In the genomic region with DNA sequence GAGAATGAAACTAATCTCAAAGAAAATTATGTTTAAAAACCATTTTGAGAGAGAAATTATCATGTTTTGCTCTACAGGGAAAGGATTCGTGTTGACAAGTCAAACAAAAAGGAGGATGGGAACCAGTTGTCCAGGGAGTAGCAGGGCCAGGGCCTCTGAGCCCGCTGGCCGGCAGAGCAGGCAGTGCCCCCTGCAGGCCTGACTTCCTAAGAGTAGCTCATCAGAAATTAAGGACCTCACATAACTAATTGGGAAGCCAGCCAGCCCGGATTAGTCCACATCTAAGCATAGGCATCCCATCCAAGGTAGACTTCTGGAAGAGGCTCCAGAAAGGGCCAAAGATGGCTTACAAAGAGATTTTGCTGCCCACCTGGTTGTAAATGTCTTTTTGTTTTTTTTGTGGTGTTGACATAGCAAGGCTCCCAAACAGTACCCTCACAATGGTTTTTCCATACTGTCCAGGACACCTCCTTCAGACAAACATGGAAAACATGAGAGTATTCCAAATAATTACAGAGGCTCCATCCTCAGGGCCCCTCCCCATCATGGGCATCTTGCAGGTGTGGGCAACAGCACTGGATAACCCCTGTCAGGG, we compare ENCODE assay signal across 9 cellular contexts.
DNase-seq lines count a peak whose midpoint lies in the region; ATAC-seq and TF ChIP-seq lines count a peak whose summit lies in the region.
"Had no signal": no experiment of that assay in that cellular context is flagged by ENCODE, and none has a peak within 500 bp of the region (broad histone marks: within the 10 kb centered on the region; RNA-seq: fewer than 3 reads in every experiment).

No MANE protein-coding gene starts in this region.

- no peaks in the 10 kb centered on the region for H3K36me3 Mint-ChIP-seq in activated T-helper 1 cell treated with anti-CD3 and anti-CD28 coated beads, Interleukin-12 subunit alpha, Interleukin-12 subunit beta, Interleukin-2, Interleukin-4 antibody, amounts not matched to agents 30 ng/mL and 10 ng/mL and 1 ng/mL, durations not matched to agents 14 hours and 24 hours and 36 hours (ENCODE audit: low read depth)
- H3K36me3 Mint-ChIP-seq in activated CD4-positive, alpha-beta memory T cell treated with anti-CD3 and anti-CD28 coated beads, Interleukin-2, amount 10 ng/mL, durations not matched to agents 7 days and 5 days (ENCODE audit: low read depth): no peaks in the 10 kb centered on the region
- no peaks in the 10 kb centered on the region for H3K36me3 Mint-ChIP-seq in nephron (ENCODE audit: low read depth)
- H3K36me3 Mint-ChIP-seq: activated naive CD4-positive, alpha-beta T cell treated with anti-CD3 and anti-CD28 coated beads, Interleukin-2, amount 50 U/mL, for 72 hours had no signal

- CTCF ChIA-PET in activated CD4-positive, alpha-beta memory T cell treated with anti-CD3 and anti-CD28 coated beads, Interleukin-2, amount 10 ng/mL, durations not matched to agents 7 days and 5 days (lab: Charles Lee): interaction anchor here (0.6 to 1.9 kb wide), 6 partner anchors 17 to 809 kb away, joined by 3 to 7 read pairs (median 3); no protein-coding TSS in a partner anchor

- peaks cover 10% of the 10 kb centered on the region for H3K27me3 Mint-ChIP-seq in activated T-helper 1 cell treated with anti-CD3 and anti-CD28 coated beads, Interleukin-12 subunit alpha, Interleukin-12 subunit beta, Interleukin-2, Interleukin-4 antibody, amounts not matched to agents 30 ng/mL and 10 ng/mL and 1 ng/mL, durations not matched to agents 14 hours and 24 hours and 36 hours (ENCODE audit: insufficient read depth)
- H3K27me3 Mint-ChIP-seq in activated CD4-positive, alpha-beta memory T cell treated with anti-CD3 and anti-CD28 coated beads, Interleukin-2, amount 10 ng/mL, durations not matched to agents 7 days and 5 days: no peaks in the 10 kb centered on the region
- H3K27me3 Mint-ChIP-seq in nephron (ENCODE audit: low read depth): no peaks in the 10 kb centered on the region

- TF ChIP-seq CTCF in nephron (IDR thresholded peaks at IDR 0.05; ENCODE audit: unreplicated experiment in 3 of 3): peak; percentile 17 to 58 (median 39)

- H3K4me3 Mint-ChIP-seq in activated T-helper 1 cell treated with anti-CD3 and anti-CD28 coated beads, Interleukin-12 subunit alpha, Interleukin-12 subunit beta, Interleukin-2, Interleukin-4 antibody, amounts not matched to agents 30 ng/mL and 10 ng/mL and 1 ng/mL, durations not matched to agents 14 hours and 24 hours and 36 hours: no peak overlapping the region
- H3K4me3 Mint-ChIP-seq in activated CD4-positive, alpha-beta memory T cell treated with anti-CD3 and anti-CD28 coated beads, Interleukin-2, amount 10 ng/mL, durations not matched to agents 7 days and 5 days: no peak overlapping the region
- H3K4me3 Mint-ChIP-seq in nephron: no peak overlapping the region

- no peaks in the 10 kb centered on the region for H3K9me3 Mint-ChIP-seq in activated T-helper 1 cell treated with anti-CD3 and anti-CD28 coated beads, Interleukin-12 subunit alpha, Interleukin-12 subunit beta, Interleukin-2, Interleukin-4 antibody, amounts not matched to agents 30 ng/mL and 10 ng/mL and 1 ng/mL, durations not matched to agents 14 hours and 24 hours and 36 hours
- no peaks in the 10 kb centered on the region for H3K9me3 Mint-ChIP-seq in activated CD4-positive, alpha-beta memory T cell treated with anti-CD3 and anti-CD28 coated beads, Interleukin-2, amount 10 ng/mL, durations not matched to agents 7 days and 5 days
- H3K9me3 Mint-ChIP-seq in nephron: peaks cover 6% of the 10 kb centered on the region
- H3K9me3 Mint-ChIP-seq: activated naive CD4-positive, alpha-beta T cell treated with anti-CD3 and anti-CD28 coated beads, Interleukin-2, amount 50 U/mL, for 72 hours had no signal

- no peak overlapping the region for H3K27ac Mint-ChIP-seq in activated T-helper 1 cell treated with anti-CD3 and anti-CD28 coated beads, Interleukin-12 subunit alpha, Interleukin-12 subunit beta, Interleukin-2, Interleukin-4 antibody, amounts not matched to agents 30 ng/mL and 10 ng/mL and 1 ng/mL, durations not matched to agents 14 hours and 24 hours and 36 hours
- no peak overlapping the region for H3K27ac Mint-ChIP-seq in activated CD4-positive, alpha-beta memory T cell treated with anti-CD3 and anti-CD28 coated beads, Interleukin-2, amount 10 ng/mL, durations not matched to agents 7 days and 5 days
- H3K27ac Mint-ChIP-seq in nephron: peak overlapping the region in 1 of 3 experiments; percentile 19
- H3K27ac Mint-ChIP-seq: activated naive CD4-positive, alpha-beta T cell treated with anti-CD3 and anti-CD28 coated beads, Interleukin-2, amount 50 U/mL, for 72 hours had no signal

- POLR2A ChIA-PET in activated CD4-positive, alpha-beta memory T cell treated with anti-CD3 and anti-CD28 coated beads, Interleukin-2, amount 10 ng/mL, durations not matched to agents 7 days and 5 days (lab: Charles Lee): no interaction called here

- ATAC-seq in HG03457 (IDR thresholded peaks at IDR 0.05; ENCODE audit: unreplicated experiment): no peak

- intact Hi-C loops in activated T-helper 1 cell treated with anti-CD3 and anti-CD28 coated beads, Interleukin-12 subunit alpha, Interleukin-12 subunit beta, Interleukin-2, Interleukin-4 antibody, amounts not matched to agents 30 ng/mL and 10 ng/mL and 1 ng/mL, durations not matched to agents 14 hours and 24 hours and 36 hours (cut with micrococcal nuclease): loop anchor here (1.0 kb wide), 1 partner anchor 595 kb away; no protein-coding TSS in a partner anchor

- DNase-seq in activated T-helper 1 cell treated with Interleukin-2 at 50 U/mL for 16 hours (ENCODE audit: low read depth): peak; percentile 2
- DNase-seq in activated T-helper 1 cell treated with anti-CD3 and anti-CD28 coated beads, Interleukin-12 subunit alpha, Interleukin-12 subunit beta, Interleukin-2, Interleukin-4 antibody, amounts not matched to agents 30 ng/mL and 10 ng/mL and 1 ng/mL, durations not matched to agents 14 hours and 24 hours and 36 hours (ENCODE audit: low spot score): no peak
- peak; percentile 0 for DNase-seq in NCI-H146 treated with DMSO at 0.1 percent for 48 hours (lab: John Stamatoyannopoulos, UW; ENCODE audit: unreplicated experiment)
- DNase-seq in activated CD4-positive, alpha-beta memory T cell treated with anti-CD3 and anti-CD28 coated beads, Interleukin-2, amount 10 ng/mL, durations not matched to agents 7 days and 5 days: peak; percentile 29
- peak; percentile 59 for DNase-seq in fibroblast of gingiva (ENCODE audit: low read depth)
- DNase-seq in NCI-H345 (lab: John Stamatoyannopoulos, UW): no peak

- H3K4me1 Mint-ChIP-seq in activated T-helper 1 cell treated with anti-CD3 and anti-CD28 coated beads, Interleukin-12 subunit alpha, Interleukin-12 subunit beta, Interleukin-2, Interleukin-4 antibody, amounts not matched to agents 30 ng/mL and 10 ng/mL and 1 ng/mL, durations not matched to agents 14 hours and 24 hours and 36 hours (ENCODE audit: low read depth): no peaks in the 10 kb centered on the region
- H3K4me1 Mint-ChIP-seq in activated CD4-positive, alpha-beta memory T cell treated with anti-CD3 and anti-CD28 coated beads, Interleukin-2, amount 10 ng/mL, durations not matched to agents 7 days and 5 days: peaks cover 2% of the 10 kb centered on the region
- H3K4me1 Mint-ChIP-seq in nephron: peaks cover 48% of the 10 kb centered on the region

Comparison
In these comparisons a context has a peak if more than half of its experiments do, and no peak if none do; other contexts are left out.
1. DNase-seq: peak in activated T-helper 1 cell treated with Interleukin-2 at 50 U/mL for 16 hours (single experiment), NCI-H146 treated with DMSO at 0.1 percent for 48 hours (single experiment), activated CD4-positive, alpha-beta memory T cell treated with anti-CD3 and anti-CD28 coated beads, Interleukin-2, amount 10 ng/mL, durations not matched to agents 7 days and 5 days (single experiment) and fibroblast of gingiva (single experiment); none in activated T-helper 1 cell treated with anti-CD3 and anti-CD28 coated beads, Interleukin-12 subunit alpha, Interleukin-12 subunit beta, Interleukin-2, Interleukin-4 antibody, amounts not matched to agents 30 ng/mL and 10 ng/mL and 1 ng/mL, durations not matched to agents 14 hours and 24 hours and 36 hours (single experiment) and NCI-H345 (single experiment).